1 cellular context compared by ENCODE assay signal in genomic region chr6:34888874-34889555, GRCh38.
TF ChIP-seq lines count a peak whose summit lies in the region.

ANKS1A (plus strand) TSS chr6:34889255; CDS start chr6:34889403, 148 bp downstream.

TF ChIP-seq in HepG2, 621 proteins besides CTCF, POLR2A, EP300 and RAD21 (continued from another document and continues in another):
- TF ChIP-seq ZNF687 (CRISPR knock-in tag; IDR thresholded peaks at IDR 0.05) (peak; percentile 79), HDAC1 (CRISPR knock-in tag; IDR thresholded peaks at IDR 0.05) (peak; percentile 89), ZNF672 (CRISPR knock-in tag; IDR thresholded peaks at IDR 0.05) (no peak; the same call in 1 of the 2 replicates), ZNF510 (CRISPR knock-in tag; IDR thresholded peaks at IDR 0.05; ENCODE audit: low read depth) (no peak), FOXP1 (IDR thresholded peaks at IDR 0.05) (no peak), FOXP1 (CRISPR knock-in tag; IDR thresholded peaks at IDR 0.05) (0 out of 2 replicates have a peak, but pooled peaks have one; percentile 19), ZFP90 (CRISPR knock-in tag; IDR thresholded peaks at IDR 0.05; ENCODE audit: borderline replicate concordance) (no peak; the same call in none of the 2 replicates), CENPX (CRISPR knock-in tag; IDR thresholded peaks at IDR 0.05) (no peak), E2F5 (CRISPR knock-in tag; conservative IDR thresholded peaks at IDR 0.05) (no peak), ZNF430 (CRISPR knock-in tag; IDR thresholded peaks at IDR 0.05) (no peak), SSRP1 (CRISPR knock-in tag; IDR thresholded peaks at IDR 0.05) (no peak), LBX2 (CRISPR knock-in tag; IDR thresholded peaks at IDR 0.05; ENCODE audit: borderline replicate concordance) (no peak), MXD1 (CRISPR knock-in tag; IDR thresholded peaks at IDR 0.05) (peak; percentile 84), MAFF (IDR thresholded peaks at IDR 0.05; ENCODE audit: low read depth, low read length) (no peak), SNRNP70 (IDR thresholded peaks at IDR 0.05; ENCODE audit: low read depth, low read length) (no peak), SIN3A (IDR thresholded peaks at IDR 0.05; ENCODE audit: borderline replicate concordance, low read depth, low read length) (peak; percentile 49), HDAC6 (IDR thresholded peaks at IDR 0.05; ENCODE audit: low read depth, low read length) (no peak), SRF (IDR thresholded peaks at IDR 0.05; ENCODE audit: low read depth, low read length) (0 out of 2 replicates have a peak, but pooled peaks have one; percentile 14), SP1 (IDR thresholded peaks at IDR 0.05) (no peak), SP1 (CRISPR knock-in tag; IDR thresholded peaks at IDR 0.05) (peak; percentile 95), GATA4 (IDR thresholded peaks at IDR 0.05; ENCODE audit: borderline replicate concordance, low read depth) (peak; percentile 69; the same call in 1 of the 2 replicates), MNT (IDR thresholded peaks at IDR 0.05) (peak; percentile 68), NFATC3 (CRISPR knock-in tag; IDR thresholded peaks at IDR 0.05) (no peak), NCOA2 (CRISPR knock-in tag; IDR thresholded peaks at IDR 0.05) (no peak), DMTF1 (CRISPR knock-in tag; IDR thresholded peaks at IDR 0.05) (0 out of 2 replicates have a peak, but pooled peaks have one; percentile 12), ZFP36L1 (CRISPR knock-in tag; IDR thresholded peaks at IDR 0.05) (no peak), ZNF784 (CRISPR knock-in tag; IDR thresholded peaks at IDR 0.05; ENCODE audit: borderline replicate concordance) (no peak), ZNF597 (CRISPR knock-in tag; IDR thresholded peaks at IDR 0.05) (no peak), CENPBD1 (CRISPR knock-in tag; IDR thresholded peaks at IDR 0.05; ENCODE audit: borderline replicate concordance, low read depth) (no peak), ARNT2 (CRISPR knock-in tag; IDR thresholded peaks at IDR 0.05; ENCODE audit: low read depth) (peak; percentile 36; the same call in 1 of the 2 replicates), GFI1 (CRISPR knock-in tag; IDR thresholded peaks at IDR 0.05; ENCODE audit: borderline replicate concordance) (peak; percentile 67; the same call in 1 of the 2 replicates), TRIM24 (CRISPR knock-in tag; IDR thresholded peaks at IDR 0.05) (no peak), HOXA3 (CRISPR knock-in tag; IDR thresholded peaks at IDR 0.05) (peak; percentile 81; the same call in 1 of the 2 replicates), ZSCAN25 (CRISPR knock-in tag; IDR thresholded peaks at IDR 0.05) (no peak), KIAA2018 (CRISPR knock-in tag; IDR thresholded peaks at IDR 0.05; ENCODE audit: borderline replicate concordance) (no peak), ZFP1 (CRISPR knock-in tag; IDR thresholded peaks at IDR 0.05) (no peak), ZNF749 (CRISPR knock-in tag; IDR thresholded peaks at IDR 0.05; ENCODE audit: borderline replicate concordance) (no peak), ZNF562 (CRISPR knock-in tag; IDR thresholded peaks at IDR 0.05; ENCODE audit: borderline replicate concordance) (no peak), STAT5B (CRISPR knock-in tag; IDR thresholded peaks at IDR 0.05) (no peak), NR2C2 (CRISPR knock-in tag; IDR thresholded peaks at IDR 0.05; ENCODE audit: borderline replicate concordance) (peak; percentile 37; the same call in 1 of the 2 replicates), ZNF598 (CRISPR knock-in tag; IDR thresholded peaks at IDR 0.05; ENCODE audit: borderline replicate concordance) (no peak; the same call in 1 of the 2 replicates), YY1 (IDR thresholded peaks at IDR 0.05; ENCODE audit: insufficient read depth, insufficient replicate concordance, low read depth, low read length) (peak; percentile 66), HOXA9 (CRISPR knock-in tag; IDR thresholded peaks at IDR 0.05; ENCODE audit: borderline replicate concordance) (no peak), ZFAT (CRISPR knock-in tag; conservative IDR thresholded peaks at IDR 0.05) (no peak)
